2 cellular contexts compared by ENCODE assay signal in the genomic region with DNA sequence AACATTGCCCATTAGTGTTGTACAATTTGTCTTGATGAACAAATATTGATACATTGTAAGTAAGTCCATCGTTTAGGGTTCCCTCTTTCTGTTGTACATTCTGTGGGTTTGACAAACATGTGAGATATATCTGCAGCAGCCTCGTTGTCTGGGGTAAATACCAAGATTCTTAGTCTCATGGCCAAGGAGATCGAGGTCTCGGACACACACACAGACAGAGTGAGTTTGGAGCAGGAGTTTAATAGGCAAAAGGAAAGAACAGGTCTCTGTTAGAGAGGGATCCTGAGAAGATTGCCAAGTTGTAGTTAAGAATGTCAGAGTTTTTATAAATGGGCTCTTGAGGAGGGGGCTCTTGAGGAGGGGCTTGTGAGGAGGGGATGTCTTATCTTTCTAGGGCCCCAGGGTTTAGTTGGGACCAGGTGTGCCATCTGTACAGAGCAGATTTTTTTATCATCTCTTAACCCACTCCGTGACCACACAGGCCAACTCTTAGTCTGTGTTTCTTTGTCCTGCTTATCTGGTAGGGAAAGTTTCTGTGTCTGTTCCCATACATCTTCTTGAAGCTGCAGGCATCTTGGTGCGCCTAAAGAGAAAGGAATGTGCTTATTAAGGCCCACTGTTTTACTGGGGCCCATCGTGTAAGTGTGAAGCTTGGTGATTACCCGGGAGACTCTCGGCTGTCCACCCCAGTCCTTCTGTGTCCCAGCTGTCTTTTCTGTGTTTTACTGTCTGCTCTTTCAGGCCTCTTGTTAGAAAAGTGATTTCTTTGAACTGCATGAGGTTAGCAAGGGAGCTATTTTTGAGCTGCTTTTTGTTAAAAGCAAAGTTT.
TF ChIP-seq lines count a peak whose summit lies in the region.

No MANE protein-coding gene starts in this region.

TF ChIP-seq in SK-N-SH, 30 proteins besides CTCF, POLR2A, EP300 and RAD21 (continued from another document):
- TF ChIP-seq, protein P1, sequence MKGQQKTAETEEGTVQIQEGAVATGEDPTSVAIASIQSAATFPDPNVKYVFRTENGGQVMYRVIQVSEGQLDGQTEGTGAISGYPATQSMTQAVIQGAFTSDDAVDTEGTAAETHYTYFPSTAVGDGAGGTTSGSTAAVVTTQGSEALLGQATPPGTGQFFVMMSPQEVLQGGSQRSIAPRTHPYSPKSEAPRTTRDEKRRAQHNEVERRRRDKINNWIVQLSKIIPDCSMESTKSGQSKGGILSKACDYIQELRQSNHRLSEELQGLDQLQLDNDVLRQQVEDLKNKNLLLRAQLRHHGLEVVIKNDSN (IDR thresholded peaks at IDR 0.05; ENCODE audit: borderline replicate concordance, low read depth): no peak
- TF ChIP-seq FOXM1 (IDR thresholded peaks at IDR 0.05; ENCODE audit: low read depth) (no peak), MEF2A (IDR thresholded peaks at IDR 0.05; ENCODE audit: borderline replicate concordance, low read depth) (no peak)

TF ChIP-seq in SK-N-SH treated with all-trans-retinoic acid at 6 μM for 48 hours, 23 proteins besides CTCF, POLR2A, EP300 and RAD21 (continued from another document):
- TF ChIP-seq RARB (CRISPR knock-in tag; IDR thresholded peaks at IDR 0.05) (no peak), ZNF70 (CRISPR knock-in tag; IDR thresholded peaks at IDR 0.05) (no peak)
